8 cellular contexts compared by ENCODE assay signal in genomic region chr7:90244909-90245841, GRCh38. TPM values are rescaled to one million over a fixed set of nuclear protein-coding genes. Genes with fewer than 3 reads are reported as not detected.
DNase-seq lines count a peak whose midpoint lies in the region; ATAC-seq and TF ChIP-seq lines count a peak whose summit lies in the region.

Gene CFAP69 (plus strand): TSS chr7:90245174. CDS start chr7:90245425, 251 bp downstream.

- peak within 1 kb of the TSS in 8 of 9 donors; percentile 19 to 90 (median 78) for H3K27ac Mint-ChIP-seq in naive thymus-derived CD4-positive, alpha-beta T cell

- H3K4me3 Mint-ChIP-seq in naive thymus-derived CD4-positive, alpha-beta T cell, result peak within 1 kb of the TSS; percentile 88 to 97 (median 92)

- no peaks in the 10 kb centered on the region for H4K20me1 ChIP-seq in fibroblast of lung (ENCODE audit: control insufficient read depth, extremely low read depth, insufficient read depth, low read length)

- H3K9ac ChIP-seq in fibroblast of lung (ENCODE audit: insufficient read depth, low read length), result peak within 1 kb of the TSS; percentile 53

- peak within 1 kb of the TSS; percentile 41 for H3K27ac ChIP-seq in fibroblast of lung (ENCODE audit: insufficient read depth, low read length)
- peak within 1 kb of the TSS; percentile 50 for H3K27ac ChIP-seq in naive thymus-derived CD4-positive, alpha-beta T cell (ENCODE audit: low read depth, low read length)

- H3K4me1 Mint-ChIP-seq in naive thymus-derived CD4-positive, alpha-beta T cell, result peaks cover 8 to 27% (median 15%) of the 10 kb centered on the region in 7 donors

- no peaks in the 10 kb centered on the region for H3K36me3 ChIP-seq in fibroblast of lung (ENCODE audit: control insufficient read depth, insufficient read depth, low read length)
- H3K36me3 ChIP-seq in naive thymus-derived CD4-positive, alpha-beta T cell (ENCODE audit: control insufficient read depth in 2 of 3, insufficient read depth in 3 of 3, low read length in 3 of 3), result peaks cover 0 to 3% (median 0%) of the 10 kb centered on the region in 3 experiments

- DNase-seq in DMS53 (lab: John Stamatoyannopoulos, UW), result peak; percentile 96
- DNase-seq in HuH-7 (ENCODE audit: low spot score), result peak; percentile 68
- DNase-seq in activated T-helper 1 cell treated with Interleukin-2 at 50 U/mL for 16 hours (ENCODE audit: low read depth), result peak; percentile 71
- peak; percentile 86 to 88 for DNase-seq in fibroblast of lung (ENCODE audit: low read depth in 2 of 2)
- DNase-seq in naive thymus-derived CD4-positive, alpha-beta T cell, result peak; percentile 79 to 88 (median 84)
- DNase-seq in stimulated activated CD8-positive, alpha-beta memory T cell treated with anti-CD3 and anti-CD28 coated beads, Interleukin-7, amount 100 ng/mL, for 48 hours (ENCODE audit: extremely low read depth in 1 of 2, low read depth in 1 of 2), result peak; percentile 66 to 82

- H3K79me2 ChIP-seq in fibroblast of lung (ENCODE audit: control insufficient read depth, insufficient read depth, low read length), result no peaks in the 10 kb centered on the region

- H2AFZ ChIP-seq in fibroblast of lung (ENCODE audit: low read length), result peak within 1 kb of the TSS; percentile 96

- H3K27me3 ChIP-seq in fibroblast of lung (ENCODE audit: control insufficient read depth, insufficient read depth, low read length), result no peaks in the 10 kb centered on the region
- no peaks in the 10 kb centered on the region for H3K27me3 ChIP-seq in naive thymus-derived CD4-positive, alpha-beta T cell (ENCODE audit: control insufficient read depth in 2 of 2, insufficient read depth in 2 of 2, low read length in 2 of 2)

- H3K9me3 Mint-ChIP-seq in naive thymus-derived CD4-positive, alpha-beta T cell, result peaks cover 0 to 2% (median 0%) of the 10 kb centered on the region in 11 donors

- H3K36me3 Mint-ChIP-seq in naive thymus-derived CD4-positive, alpha-beta T cell, result peaks cover 0 to 3% (median 0%) of the 10 kb centered on the region in 5 donors

- H3K4me3 ChIP-seq in fibroblast of lung (replicated peaks in 1 of 4; ENCODE audit: control extremely low read depth in 1 of 4, insufficient read depth in 1 of 4, low read depth in 3 of 4, low read length in 4 of 4), result peak within 1 kb of the TSS; percentile 35 to 84 (median 77)
- H3K4me3 ChIP-seq in naive thymus-derived CD4-positive, alpha-beta T cell (ENCODE audit: low read length), result peak within 1 kb of the TSS; percentile 70

- no peaks in the 10 kb centered on the region for H3K4me1 ChIP-seq in fibroblast of lung (ENCODE audit: control insufficient read depth, extremely low read depth, insufficient read depth, low read length)
- peaks cover 6 to 8% of the 10 kb centered on the region in 2 donors for H3K4me1 ChIP-seq in naive thymus-derived CD4-positive, alpha-beta T cell (ENCODE audit: control insufficient read depth in 2 of 2, insufficient read depth in 2 of 2, low read length in 2 of 2)

- CTCF ChIA-PET in naive thymus-derived CD4-positive, alpha-beta T cell (lab: Charles Lee), result no interaction called here

- peak; percentile 88 for ATAC-seq in GM21528 (IDR thresholded peaks at IDR 0.05; ENCODE audit: low FRiP score, unreplicated experiment)
- ATAC-seq in naive thymus-derived CD4-positive, alpha-beta T cell, result peak; percentile 95

- POLR2A ChIA-PET in naive thymus-derived CD4-positive, alpha-beta T cell (lab: Charles Lee), result interaction anchor here (0.6 kb wide), 1 partner anchor 126 kb away, joined by 3 read pairs; no protein-coding TSS in a partner anchor

- peak; percentile 33 to 46 for TF ChIP-seq CTCF in fibroblast of lung (conservative IDR thresholded peaks at IDR 0.05 in 1 of 2, IDR thresholded peaks at IDR 0.05 in 1 of 2; ENCODE audit: low read depth in 1 of 2, low read length in 2 of 2)

- H3K9me3 ChIP-seq in fibroblast of lung (ENCODE audit: control insufficient read depth, insufficient read depth, low read depth, low read length), result no peaks in the 10 kb centered on the region
- no peaks in the 10 kb centered on the region for H3K9me3 ChIP-seq in naive thymus-derived CD4-positive, alpha-beta T cell (ENCODE audit: control insufficient read depth in 2 of 3, low read length in 3 of 3)

- peak within 1 kb of the TSS; percentile 85 for H3K4me2 ChIP-seq in fibroblast of lung (ENCODE audit: extremely low read depth, insufficient read depth, low read length)

- intact Hi-C loops in naive thymus-derived CD4-positive, alpha-beta T cell (cut with micrococcal nuclease), result loop anchor here (1.0 to 5.0 kb wide), 7 partner anchors 11 to 1697 kb away; partner anchors contain the start of genes CLDN12 (in 2 of the 2), GTPBP10 (in 2 of the 2), STEAP1 (in 2 of the 2) and AKAP9 (in 1 of the 2)

- peaks cover 11 to 59% (median 28%) of the 10 kb centered on the region in 5 donors for H3K27me3 Mint-ChIP-seq in naive thymus-derived CD4-positive, alpha-beta T cell

TF ChIP-seq in PFSK-1, 5 proteins besides CTCF, POLR2A, EP300 and RAD21:
- 0 out of 4 replicates have a peak, but pooled peaks of 1 of the 2 experiments have one; percentile 23 for TF ChIP-seq REST (IDR thresholded peaks at IDR 0.05; ENCODE audit: insufficient read depth in 1 of 2, low read depth in 2 of 2, low read length in 2 of 2)
- TF ChIP-seq SIN3A (IDR thresholded peaks at IDR 0.05; ENCODE audit: borderline replicate concordance, insufficient read depth, low read length), result peak; percentile 94
- no peak for TF ChIP-seq TAF1 (IDR thresholded peaks at IDR 0.05; ENCODE audit: borderline replicate concordance, insufficient read depth, low read length)
- no peak for TF ChIP-seq FOXP2 (optimal IDR thresholded peaks at IDR 0.05; ENCODE audit: borderline replicate concordance, extremely low read depth, extremely low read length, insufficient read depth)
- no peak for TF ChIP-seq POLR2AphosphoS5 (IDR thresholded peaks at IDR 0.05; ENCODE audit: low read depth, low read length)
TF ChIP-seq in PFSK-1: peak in this region for 2.

RNA-seq across cellular contexts. Expression of gene CFAP69, which starts in this region (rescaled TPM):
- 0.30 TPM for polyA plus RNA-seq in PFSK-1 (2012; ENCODE audit: insufficient read length, low read depth)
- total RNA-seq in fibroblast of lung, result 6.2 and 7.1 TPM in 2 replicates
- 0.99 and 1.3 TPM in 2 replicates for polyA plus RNA-seq in fibroblast of lung
- polyA plus RNA-seq in fibroblast of lung (2012), result 1.4 and 2.1 TPM in 2 replicates
- 0.43 TPM in 1 of 2 replicates, not detected in the other for polyA minus RNA-seq in fibroblast of lung (ENCODE audit: low replicate concordance)
- total RNA-seq in naive thymus-derived CD4-positive, alpha-beta T cell, result under 1 TPM in 2 of 5 experiments, not detected in 3; 0.30 to 0.80 TPM
- polyA plus RNA-seq in naive thymus-derived CD4-positive, alpha-beta T cell, result not detected

Comparison
In these comparisons a context has a peak if more than half of its experiments do, and no peak if none do; other contexts are left out.
1. Peak in every context shown above with its lines: DNase-seq, ATAC-seq, H3K4me3 ChIP-seq and H3K27ac ChIP-seq.
2. Peak in DNase-seq, ATAC-seq, H3K4me3 ChIP-seq and H3K27ac ChIP-seq in naive thymus-derived CD4-positive, alpha-beta T cell; RNA of the gene not detected or under 1 TPM.